ENCODE assay signal across 17 cellular contexts in the genomic region with DNA sequence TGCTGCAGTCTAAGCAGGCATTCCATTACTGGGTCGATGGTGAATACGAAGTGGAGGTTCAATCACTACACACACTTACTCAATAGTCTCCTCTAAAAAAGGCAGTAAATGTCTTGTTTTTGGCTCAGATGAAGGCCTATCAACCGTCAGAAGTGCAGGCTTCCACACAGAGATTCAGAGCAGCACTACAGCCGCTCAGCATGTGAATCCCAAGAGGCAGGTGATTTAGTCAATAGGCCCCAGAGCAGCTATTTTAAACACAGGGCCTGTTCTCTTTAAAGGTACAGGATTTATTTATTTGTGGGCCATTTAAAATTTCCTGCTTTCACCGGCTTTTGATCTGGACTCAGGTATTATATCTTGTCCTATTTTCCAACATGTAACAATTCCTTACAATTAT.
A peak's percentile ranks its signal among the peaks of the same experiment; 100 is the strongest.
DNase-seq lines count a peak whose midpoint lies in the region; ATAC-seq and TF ChIP-seq lines count a peak whose summit lies in the region.
"Had no signal": no experiment of that assay in that cellular context is flagged by ENCODE, and none has a peak within 500 bp of the region (broad histone marks: within the 10 kb centered on the region; RNA-seq: fewer than 3 reads in every experiment).

No MANE protein-coding gene starts in this region.

- H3K27ac ChIP-seq in GM23338 (ENCODE audit: low read depth) (no peak overlapping the region), neural cell (ENCODE audit: low read length) (peak overlapping the region; percentile 51)
- H3K27ac ChIP-seq: C4-2B had no signal

- H3K9me3 Mint-ChIP-seq in GM23338 (no peaks in the 10 kb centered on the region), natural killer cell (peaks cover 10 to 12% of the 10 kb centered on the region in 2 donors)

- H3K4me2 ChIP-seq in GM23338 (no peak overlapping the region), neural cell (ENCODE audit: low read length) (peak overlapping the region; percentile 1)

- H2AFZ ChIP-seq in GM23338 (no peak overlapping the region), neural cell (ENCODE audit: low read depth, low read length) (no peak overlapping the region)

- H3K36me3 Mint-ChIP-seq in GM23338 (ENCODE audit: low read depth) (no peaks in the 10 kb centered on the region), natural killer cell (no peaks in the 10 kb centered on the region)

- H3K27ac Mint-ChIP-seq in GM23338 (no peak overlapping the region), natural killer cell (no peak overlapping the region)

- no peak overlapping the region for H3K9ac ChIP-seq in neural cell (ENCODE audit: low read length)

- no peak for TF ChIP-seq RAD21 in neural cell (conservative IDR thresholded peaks at IDR 0.05)

- TF ChIP-seq CTCF in GM23338 (conservative IDR thresholded peaks at IDR 0.05; ENCODE audit: low read depth in 2 of 2) (no peak), neural cell (IDR thresholded peaks at IDR 0.05; ENCODE audit: poor library complexity, severe bottlenecking) (no peak), lower leg skin (IDR thresholded peaks at IDR 0.05) (no peak), natural killer cell (IDR thresholded peaks at IDR 0.05) (no peak)

- no peak overlapping the region for H3K4me3 ChIP-seq in GM23338
- H3K4me3 ChIP-seq in neural cell (ENCODE audit: low read length): peak overlapping the region; percentile 30
- H3K4me3 ChIP-seq in lower leg skin (ENCODE audit: low read depth, poor library complexity, severe bottlenecking): no peak overlapping the region

- H3K27me3 Mint-ChIP-seq in GM23338 (ENCODE audit: insufficient read depth, low read depth, poor library complexity) (peaks cover 2% of the 10 kb centered on the region), natural killer cell (ENCODE audit: low read depth in 2 of 2) (no peaks in the 10 kb centered on the region)

- H3K27me3 ChIP-seq in GM23338 (ENCODE audit: insufficient read depth) (no peaks in the 10 kb centered on the region), neural cell (ENCODE audit: insufficient read depth, low read depth, low read length) (peaks cover 11% of the 10 kb centered on the region)

- DNase-seq in GM23338 (ENCODE audit: low spot score) (peak; percentile 16), NCI-H1436 (lab: John Stamatoyannopoulos, UW) (peak; percentile 78), NCI-H345 (lab: John Stamatoyannopoulos, UW) (peak; percentile 56), lower leg skin (ENCODE audit: low spot score in 2 of 2) (no peak), natural killer cell (no peak)
- no peak for DNase-seq in activated CD4-positive, alpha-beta T cell treated with anti-CD3 and anti-CD28 coated beads for 1 hour
- DNase-seq: AML-193, GDM1, GOT3, NCI-H2171 treated with DMSO at 0.1 percent for 48 hours, NCI-H748 treated with DMSO at 0.1 percent for 48 hours, OCI-M1, Right ventricle myocardium superior, SW 1271, T-helper 2 cell had no signal

- no peak for TF ChIP-seq POLR2A in lower leg skin (IDR thresholded peaks at IDR 0.05)

- TF ChIP-seq EP300 in neural cell (conservative IDR thresholded peaks at IDR 0.05; ENCODE audit: poor library complexity, severe bottlenecking): no peak

- ATAC-seq in GM23338: peak; percentile 63
- ATAC-seq in natural killer cell: no peak

- peaks cover 31% of the 10 kb centered on the region for H3K4me1 ChIP-seq in GM23338 (ENCODE audit: insufficient read depth)

- peaks cover 9% of the 10 kb centered on the region for H3K9me2 ChIP-seq in GM23338 (ENCODE audit: insufficient read depth)
- no peaks in the 10 kb centered on the region for H3K9me2 ChIP-seq in neural cell (ENCODE audit: insufficient read depth, low read length)

- no peaks in the 10 kb centered on the region for H3F3A ChIP-seq in GM23338 (replicated peaks; ENCODE audit: low read depth)
- H3F3A ChIP-seq in neural cell (ENCODE audit: insufficient read depth, low read length, poor library complexity, severe bottlenecking): no peaks in the 10 kb centered on the region

- peaks cover 28% of the 10 kb centered on the region for H3K4me1 Mint-ChIP-seq in GM23338
- no peaks in the 10 kb centered on the region for H3K4me1 Mint-ChIP-seq in natural killer cell

- H3K79me2 ChIP-seq in GM23338 (replicated peaks; ENCODE audit: insufficient read depth): no peaks in the 10 kb centered on the region
- no peaks in the 10 kb centered on the region for H3K79me2 ChIP-seq in neural cell (replicated peaks; ENCODE audit: insufficient read depth, low read length)

- H3K9me3 ChIP-seq in neural cell (ENCODE audit: low read length): no peaks in the 10 kb centered on the region

- H3K4me3 Mint-ChIP-seq in GM23338: no peak overlapping the region
- no peak overlapping the region for H3K4me3 Mint-ChIP-seq in natural killer cell

- intact Hi-C loops in lower leg skin (cut with DNase I; ENCODE audit: low total_unique reads) (no loop called here), natural killer cell (cut with micrococcal nuclease) (no loop called here)

- H3K36me3 ChIP-seq in GM23338 (ENCODE audit: insufficient read depth): no peaks in the 10 kb centered on the region
- no peaks in the 10 kb centered on the region for H3K36me3 ChIP-seq in neural cell (ENCODE audit: insufficient read depth, low read length)

- H4K20me1 ChIP-seq in GM23338 (replicated peaks; ENCODE audit: insufficient read depth) (no peaks in the 10 kb centered on the region), neural cell (ENCODE audit: insufficient read depth) (no peaks in the 10 kb centered on the region)

- WGBS in lower leg skin, 2 donors: 65 to 73% methylated on average over 5 of the region's 5 CpGs

TF ChIP-seq in GM23338, 12 proteins besides CTCF, POLR2A, EP300 and RAD21 (continues in another document):
- TF ChIP-seq STAT1 (IDR thresholded peaks at IDR 0.05; ENCODE audit: unreplicated experiment): no peak
- TF ChIP-seq ETS1 (IDR thresholded peaks at IDR 0.05): no peak
- TF ChIP-seq POLR2AphosphoS5 (IDR thresholded peaks at IDR 0.05; ENCODE audit: low read depth): no peak

TF ChIP-seq in neural cell, 6 proteins besides CTCF, POLR2A, EP300 and RAD21:
- TF ChIP-seq MXI1 (conservative IDR thresholded peaks at IDR 0.05; ENCODE audit: poor library complexity, severe bottlenecking) (no peak), POLR2AphosphoS5 (IDR thresholded peaks at IDR 0.05) (no peak)

Comparison
In these comparisons a context has a peak if more than half of its experiments do, and no peak if none do; other contexts are left out.
1. DNase-seq: peak in GM23338 (single experiment), NCI-H1436 (single experiment) and NCI-H345 (single experiment); none in lower leg skin (0 of 2), activated CD4-positive, alpha-beta T cell treated with anti-CD3 and anti-CD28 coated beads for 1 hour (single experiment) and natural killer cell (single experiment).